In the genomic region with DNA sequence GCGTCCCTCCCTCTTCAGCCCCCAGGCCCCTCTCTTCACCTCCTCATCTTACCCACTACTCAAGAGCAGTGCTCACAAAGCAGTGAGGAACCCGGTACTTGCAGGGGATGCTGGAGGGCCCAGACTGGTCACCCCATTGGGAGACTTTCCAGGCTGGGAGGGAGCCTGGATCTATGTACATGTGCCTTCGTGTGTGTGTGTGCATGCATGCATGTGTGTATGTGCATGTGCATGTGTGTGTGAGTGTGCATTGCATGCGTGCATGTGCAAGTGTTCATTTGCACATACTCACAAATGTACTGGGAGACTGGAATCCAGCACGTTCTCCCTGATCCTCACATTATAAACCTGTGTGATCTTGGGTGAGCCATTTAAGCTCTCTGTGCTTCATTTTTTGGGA, we compare ENCODE assay signal across 32 cellular contexts.
"Had no signal": no experiment of that assay in that cellular context is flagged by ENCODE, and none has a peak within 500 bp of the region (broad histone marks: within the 10 kb centered on the region; RNA-seq: fewer than 3 reads in every experiment).

No MANE protein-coding gene starts in this region.

- H3K4me3 ChIP-seq: adrenal gland, body of pancreas, cardiac muscle cell, colonic mucosa had no signal

- H3K9me3 ChIP-seq: adrenal gland, body of pancreas, colonic mucosa had no signal

- H3K9me3 Mint-ChIP-seq: activated naive CD8-positive, alpha-beta T cell treated with anti-CD3 and anti-CD28 coated beads for 36 hours; endodermal cell had no signal

- ATAC-seq: activated CD4-positive, CD25-positive, alpha-beta regulatory T cell treated with anti-CD3 and anti-CD28 coated beads, Interleukin-2, amount 50 U/mL, for 24 hours; activated CD8-positive, alpha-beta T cell treated with anti-CD3 and anti-CD28 coated beads for 36 hours; activated naive CD8-positive, alpha-beta T cell treated with anti-CD3 and anti-CD28 coated beads, Interleukin-2, amount 50 U/mL, for 24 hours; activated T-cell treated with anti-CD3 and anti-CD28 coated beads, Interleukin-2, amount 50 U/mL, for 4 hours; body of pancreas; esophagus mucosa; T-helper 17 cell had no signal

- H3K4me1 ChIP-seq: adrenal gland, body of pancreas, colonic mucosa had no signal

- H3K27me3 ChIP-seq: adrenal gland, body of pancreas, cardiac muscle cell, colonic mucosa had no signal

- H3K4me1 Mint-ChIP-seq: activated B cell treated with CpG ODN at 0.5 μM for 24 hours; activated naive CD4-positive, alpha-beta T cell treated with anti-CD3 and anti-CD28 coated beads, Interleukin-2, amount 50 U/mL, for 24 hours; activated naive CD8-positive, alpha-beta T cell treated with anti-CD3 and anti-CD28 coated beads for 36 hours; activated naive CD8-positive, alpha-beta T cell treated with anti-CD3 and anti-CD28 coated beads, Interleukin-2, amount 50 U/mL, for 24 hours; T-helper 17 cell had no signal

- H3K27ac ChIP-seq: adrenal gland, body of pancreas, cardiac muscle cell, colonic mucosa, WERI-Rb-1 had no signal

- H3K4me3 Mint-ChIP-seq: activated B cell treated with CpG ODN at 0.5 μM for 24 hours; activated CD8-positive, alpha-beta T cell treated with anti-CD3 and anti-CD28 coated beads for 36 hours; activated naive CD4-positive, alpha-beta T cell treated with anti-CD3 and anti-CD28 coated beads for 36 hours; activated naive CD4-positive, alpha-beta T cell treated with anti-CD3 and anti-CD28 coated beads, Interleukin-2, amount 50 U/mL, for 24 hours; activated naive CD8-positive, alpha-beta T cell treated with anti-CD3 and anti-CD28 coated beads for 36 hours; activated naive CD8-positive, alpha-beta T cell treated with anti-CD3 and anti-CD28 coated beads, Interleukin-2, amount 50 U/mL, for 24 hours; activated T-cell treated with anti-CD3 and anti-CD28 coated beads, Interleukin-2, amount 50 U/mL, for 4 hours; endodermal cell; T-helper 17 cell; T-helper 2 cell treated with Interferon-gamma antibody and Interleukin-4, amounts not matched to agents 5 μg/mL and 100 μg/mL, for 36 hours had no signal

- H3K27ac Mint-ChIP-seq: activated B cell treated with CpG ODN at 0.5 μM for 24 hours; activated CD8-positive, alpha-beta T cell treated with anti-CD3 and anti-CD28 coated beads for 36 hours; activated naive CD4-positive, alpha-beta T cell treated with anti-CD3 and anti-CD28 coated beads for 36 hours; activated naive CD4-positive, alpha-beta T cell treated with anti-CD3 and anti-CD28 coated beads, Interleukin-2, amount 50 U/mL, for 24 hours; activated naive CD8-positive, alpha-beta T cell treated with anti-CD3 and anti-CD28 coated beads for 36 hours; activated naive CD8-positive, alpha-beta T cell treated with anti-CD3 and anti-CD28 coated beads, Interleukin-2, amount 50 U/mL, for 24 hours; activated T-helper 2 cell treated with anti-CD3 and anti-CD28 coated beads, Interferon-gamma antibody, Interleukin-2, Interleukin-4, amounts not matched to agents 10 μg/mL and 5 μg/mL and 100 μg/mL, durations not matched to agents 14 hours and 24 hours and 36 hours; endodermal cell; T-helper 17 cell; T-helper 2 cell treated with Interferon-gamma antibody and Interleukin-4, amounts not matched to agents 5 μg/mL and 100 μg/mL, for 36 hours had no signal

- H3K36me3 ChIP-seq: adrenal gland, cardiac muscle cell, colonic mucosa, WERI-Rb-1 had no signal

- H3K36me3 Mint-ChIP-seq: activated naive CD4-positive, alpha-beta T cell treated with anti-CD3 and anti-CD28 coated beads, Interleukin-2, amount 50 U/mL, for 24 hours; activated naive CD8-positive, alpha-beta T cell treated with anti-CD3 and anti-CD28 coated beads for 36 hours had no signal

- DNase-seq: activated B cell treated with CpG ODN at 0.5 μM for 24 hours; activated CD4-positive, alpha-beta T cell treated with anti-CD3 and anti-CD28 coated beads for 48 hours; activated CD4-positive, alpha-beta T cell treated with anti-CD3 and anti-CD28 coated beads, Interleukin-2, amount 50 U/mL, for 1 hour; activated CD4-positive, alpha-beta T cell treated with anti-CD3 and anti-CD28 coated beads, Interleukin-2, amount 50 U/mL, for 48 hours; activated CD8-positive, alpha-beta memory T cell treated with anti-CD3 and anti-CD28 coated beads for 24 hours; activated CD8-positive, alpha-beta T cell treated with anti-CD3 and anti-CD28 coated beads for 36 hours; activated effector memory CD4-positive, alpha-beta T cell treated with anti-CD3 and anti-CD28 coated beads, Interleukin-2, amount 50 U/mL, for 16 hours; activated naive CD4-positive, alpha-beta T cell treated with anti-CD3 and anti-CD28 coated beads for 36 hours; activated naive CD8-positive, alpha-beta T cell treated with anti-CD3 and anti-CD28 coated beads for 36 hours; activated naive CD8-positive, alpha-beta T cell treated with anti-CD3 and anti-CD28 coated beads, Interleukin-2, amount 50 U/mL, for 24 hours; activated T-cell treated with anti-CD3 and anti-CD28 coated beads, Interleukin-2, amount 50 U/mL, for 4 hours; adrenal gland; amygdala; aorta; body of pancreas; central memory CD4-positive, alpha-beta T cell; cerebellar nuclear complex; colonic mucosa; effector memory CD4-positive, alpha-beta T cell; endodermal cell; foreskin fibroblast; head of caudate nucleus; T-helper 1 cell; T-helper 17 cell; T1000; WERI-Rb-1 had no signal
